Comparison of ENCODE assay signal across 14 cellular contexts in the genomic region with DNA sequence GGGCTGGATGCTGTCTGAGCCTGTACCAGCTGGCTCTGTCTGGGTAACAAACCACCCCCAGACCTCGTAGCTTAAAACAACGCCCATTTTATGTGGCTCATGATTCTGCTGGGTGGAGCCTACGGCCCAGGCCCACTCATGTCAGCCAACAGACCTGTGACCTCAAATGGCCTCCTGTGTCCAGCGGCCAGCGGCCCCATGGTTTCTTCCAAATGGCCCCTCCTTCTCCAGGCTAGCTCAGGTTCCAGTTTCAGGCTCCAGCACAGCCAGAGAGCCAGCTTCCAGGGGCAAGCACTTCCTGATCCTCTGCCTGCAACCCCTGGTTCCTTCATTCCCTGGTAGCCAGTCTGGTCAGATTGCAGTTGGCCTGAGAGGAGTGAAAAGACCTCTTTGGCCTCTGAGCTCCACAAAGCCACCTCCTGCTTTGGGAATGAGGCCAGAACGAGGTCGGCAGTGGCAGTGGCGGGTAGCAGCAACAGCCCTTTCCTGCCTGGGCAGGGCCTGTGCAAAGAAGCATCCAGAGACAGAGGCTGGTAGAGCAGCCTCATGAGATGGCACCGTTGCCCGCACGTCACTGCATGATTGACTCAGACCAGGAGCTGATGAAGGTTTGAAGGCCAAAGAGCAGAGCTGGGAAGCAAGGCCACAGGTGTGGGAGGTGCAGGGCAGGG. TPM values are rescaled to one million over a fixed set of nuclear protein-coding genes. Genes with fewer than 3 reads are reported as not detected.
DNase-seq lines count a peak whose midpoint lies in the region; ATAC-seq and TF ChIP-seq lines count a peak whose summit lies in the region.
"Had no signal": no experiment of that assay in that cellular context is flagged by ENCODE, and none has a peak within 500 bp of the region (broad histone marks: within the 10 kb centered on the region; RNA-seq: fewer than 3 reads in every experiment).

No MANE protein-coding gene starts in this region.

- WGBS in aorta, 2 donors: 19 to 23% methylated on average over 11 of the region's 11 CpGs

- ATAC-seq in activated CD8-positive, alpha-beta memory T cell treated with anti-CD3 and anti-CD28 coated beads, Interleukin-2, amount 10 ng/mL, durations not matched to agents 7 days and 5 days: no peak
- peak; percentile 36 for ATAC-seq in aorta (ENCODE audit: low FRiP score)
- no peak for ATAC-seq in GM18502 (IDR thresholded peaks at IDR 0.05; ENCODE audit: poor library complexity, unreplicated experiment)
- no peak for ATAC-seq in GM18909 (IDR thresholded peaks at IDR 0.05; ENCODE audit: poor library complexity, unreplicated experiment)
- ATAC-seq: activated CD8-positive, alpha-beta T cell treated with anti-CD3 and anti-CD28 coated beads, Interleukin-2, amount 10 ng/mL, durations not matched to agents 7 days and 5 days had no signal

- H3K36me3 Mint-ChIP-seq in activated CD8-positive, alpha-beta memory T cell treated with anti-CD3 and anti-CD28 coated beads, Interleukin-2, amount 10 ng/mL, durations not matched to agents 7 days and 5 days: no peaks in the 10 kb centered on the region

- no peaks in the 10 kb centered on the region for H3K9me3 ChIP-seq in aorta (ENCODE audit: control insufficient read depth, low read length)
- H3K9me3 ChIP-seq: SK-N-SH, upper lobe of left lung had no signal

- H3K4me3 ChIP-seq in fibroblast of the aortic adventitia (ENCODE audit: low read depth, low read length) (no peak overlapping the region), aorta (ENCODE audit: low read length in 2 of 2) (no peak overlapping the region)
- H3K4me3 ChIP-seq: upper lobe of left lung had no signal

- no peaks in the 10 kb centered on the region for H3K36me3 ChIP-seq in aorta (ENCODE audit: control insufficient read depth in 1 of 2, insufficient read depth in 2 of 2, low read length in 1 of 2)
- H3K36me3 ChIP-seq: upper lobe of left lung had no signal

- CTCF ChIA-PET in activated CD8-positive, alpha-beta memory T cell treated with anti-CD3 and anti-CD28 coated beads, Interleukin-2, amount 10 ng/mL, durations not matched to agents 7 days and 5 days (lab: Charles Lee): interaction anchor here (1.0 kb wide), 1 partner anchor 20 kb away, joined by 3 read pairs; no protein-coding TSS in a partner anchor

- peaks cover 0 to 2% of the 10 kb centered on the region in 2 donors for H3K4me1 ChIP-seq in aorta (ENCODE audit: control insufficient read depth in 1 of 2, insufficient read depth in 2 of 2, low read length in 2 of 2)

- H3K9me3 Mint-ChIP-seq in activated CD8-positive, alpha-beta memory T cell treated with anti-CD3 and anti-CD28 coated beads, Interleukin-2, amount 10 ng/mL, durations not matched to agents 7 days and 5 days (ENCODE audit: low read depth): no peaks in the 10 kb centered on the region

- DNase-seq in activated CD8-positive, alpha-beta memory T cell treated with anti-CD3 and anti-CD28 coated beads, Interleukin-2, amount 50 U/mL, for 4 hours: peak; percentile 5
- no peak for DNase-seq in activated CD8-positive, alpha-beta memory T cell treated with anti-CD3 and anti-CD28 coated beads, Interleukin-2, amount 10 ng/mL, durations not matched to agents 7 days and 5 days
- DNase-seq in fibroblast of the aortic adventitia (ENCODE audit: low read depth) (peak; percentile 48), myocyte (ENCODE audit: low read depth) (peak; percentile 43), aorta (peak; percentile 81), HuH-7 (ENCODE audit: low spot score) (no peak)
- DNase-seq: 8988T; activated CD8-positive, alpha-beta T cell treated with anti-CD3 and anti-CD28 coated beads, Interleukin-2, amount 10 ng/mL, durations not matched to agents 7 days and 5 days; MV-4-11; SK-N-SH; stimulated activated CD4-positive, alpha-beta T cell treated with anti-CD3 and anti-CD28 coated beads, Interleukin-2, amount 100 ng/mL, for 48 hours had no signal

- no peak overlapping the region for H3K27ac Mint-ChIP-seq in activated CD8-positive, alpha-beta memory T cell treated with anti-CD3 and anti-CD28 coated beads, Interleukin-2, amount 10 ng/mL, durations not matched to agents 7 days and 5 days
- H3K27ac Mint-ChIP-seq: activated CD8-positive, alpha-beta T cell treated with anti-CD3 and anti-CD28 coated beads, Interleukin-2, amount 10 ng/mL, durations not matched to agents 7 days and 5 days had no signal

- no peaks in the 10 kb centered on the region for H3K27me3 Mint-ChIP-seq in activated CD8-positive, alpha-beta memory T cell treated with anti-CD3 and anti-CD28 coated beads, Interleukin-2, amount 10 ng/mL, durations not matched to agents 7 days and 5 days

- intact Hi-C loops in aorta (cut with DNase I): loop anchor here in 1 of 2 donors (10.0 kb wide), 1 partner anchor 503 kb away; no protein-coding TSS in a partner anchor

- peaks cover 3% of the 10 kb centered on the region for H3K4me1 Mint-ChIP-seq in activated CD8-positive, alpha-beta memory T cell treated with anti-CD3 and anti-CD28 coated beads, Interleukin-2, amount 10 ng/mL, durations not matched to agents 7 days and 5 days

- no peak overlapping the region for H3K4me3 Mint-ChIP-seq in activated CD8-positive, alpha-beta memory T cell treated with anti-CD3 and anti-CD28 coated beads, Interleukin-2, amount 10 ng/mL, durations not matched to agents 7 days and 5 days
- H3K4me3 Mint-ChIP-seq: activated CD8-positive, alpha-beta T cell treated with anti-CD3 and anti-CD28 coated beads, Interleukin-2, amount 10 ng/mL, durations not matched to agents 7 days and 5 days had no signal

- H3K27ac ChIP-seq in aorta (ENCODE audit: low read depth in 1 of 2, low read length in 2 of 2): peak overlapping the region in 1 of 2 donors; percentile 15

- no peaks in the 10 kb centered on the region for H3K27me3 ChIP-seq in aorta (ENCODE audit: control insufficient read depth in 1 of 2, insufficient read depth in 2 of 2, low read length in 1 of 2)
- H3K27me3 ChIP-seq: upper lobe of left lung had no signal

- no peak for TF ChIP-seq CTCF in fibroblast of the aortic adventitia (IDR thresholded peaks at IDR 0.05; ENCODE audit: insufficient read depth, low read length)

RNA-seq across cellular contexts. Expression of a gene that starts 21.0 kb away (rescaled TPM):
- 10 to 100 TPM in 1 of 2 experiments, 1 to 10 TPM in 1; 4.6 to 15.0 TPM for total RNA-seq in activated CD8-positive, alpha-beta memory T cell treated with anti-CD3 and anti-CD28 coated beads, Interleukin-2, amount 10 ng/mL, durations not matched to agents 7 days and 5 days
- total RNA-seq in fibroblast of the aortic adventitia (ENCODE audit: low replicate concordance) (38.4 and 62.4 TPM in 2 replicates), myocyte (209 and 320 TPM in 2 replicates), aorta (10 to 100 TPM; 28.7 to 51.3 TPM)
- polyA plus RNA-seq in myocyte (2012): 177 TPM
- polyA plus RNA-seq in aorta: 10 to 100 TPM in 1 of 2 donors, 1 to 10 TPM in 1; 6.0 to 13.9 TPM

Comparison
In these comparisons a context has a peak if more than half of its experiments do, and no peak if none do; other contexts are left out.
1. DNase-seq: peak in activated CD8-positive, alpha-beta memory T cell treated with anti-CD3 and anti-CD28 coated beads, Interleukin-2, amount 50 U/mL, for 4 hours (single experiment), fibroblast of the aortic adventitia (single experiment), myocyte (single experiment) and aorta (2 of 2); none in activated CD8-positive, alpha-beta memory T cell treated with anti-CD3 and anti-CD28 coated beads, Interleukin-2, amount 10 ng/mL, durations not matched to agents 7 days and 5 days (single experiment) and HuH-7 (single experiment).